ENCODE assay signal across 12 cellular contexts in the genomic region with DNA sequence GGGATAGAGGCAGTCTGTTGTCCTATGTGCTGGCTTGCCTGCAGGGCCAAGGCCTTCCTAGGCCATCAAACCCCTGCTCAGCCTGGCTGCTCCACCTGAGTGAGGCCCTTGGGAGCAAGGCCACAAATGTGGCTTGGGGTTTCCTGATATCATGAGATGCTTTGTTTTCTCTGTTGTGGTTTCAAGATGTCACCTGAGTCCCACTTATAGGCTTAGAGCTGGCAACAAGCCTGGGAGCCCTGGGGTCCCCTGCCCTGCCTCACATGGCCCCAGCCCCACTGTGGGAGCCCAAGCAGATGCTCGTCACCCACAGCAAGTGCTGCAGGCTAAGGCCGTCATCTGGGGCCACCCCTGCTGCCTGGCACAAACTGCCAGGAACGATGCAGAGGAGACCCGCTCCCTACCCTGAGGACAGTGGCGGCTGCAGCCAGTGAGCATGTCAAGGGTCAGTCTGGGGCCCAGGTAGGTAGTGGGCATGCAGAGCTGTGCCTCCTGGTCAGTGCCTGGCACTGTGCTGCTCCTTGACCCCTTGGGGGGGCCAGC.
DNase-seq lines count a peak whose midpoint lies in the region; ATAC-seq, FAIRE-seq and TF ChIP-seq lines count a peak whose summit lies in the region.
"Had no signal": no experiment of that assay in that cellular context is flagged by ENCODE, and none has a peak within 500 bp of the region (broad histone marks: within the 10 kb centered on the region; RNA-seq: fewer than 3 reads in every experiment).

No MANE protein-coding gene starts in this region.

- H3K9me3 ChIP-seq in right cardiac atrium (ENCODE audit: control insufficient read depth, low read length) (no peaks in the 10 kb centered on the region), kidney (ENCODE audit: control insufficient read depth in 1 of 2, low read length in 2 of 2) (no peaks in the 10 kb centered on the region), stomach (no peaks in the 10 kb centered on the region)

- 95% methylated on average over 5 of the region's 5 CpGs for WGBS in right cardiac atrium
- WGBS in stomach, 5 donors, result 86 to 100% (median 93%) methylated on average over 5 of the region's 5 CpGs

- H3K9ac ChIP-seq in kidney (ENCODE audit: low read length in 2 of 2), result no peak overlapping the region

- intact Hi-C loops in Right ventricle myocardium inferior (cut with DNase I) (no loop called here), right cardiac atrium (cut with DNase I) (loop anchor here in 1 of 4 donors (10.0 kb wide), 1 partner anchor 230 kb away; no protein-coding TSS in a partner anchor), kidney (cut with DNase I) (no loop called here), stomach (cut with DNase I; ENCODE audit: low total_unique reads) (no loop called here)

- DNase-seq in Right ventricle myocardium inferior (ENCODE audit: missing footprints) (peak; percentile 18), right cardiac atrium (no peak), SW480 (ENCODE audit: low spot score) (peak; percentile 60), kidney (peak; percentile 50), stomach (peak; percentile 20), NCI-H748 (lab: John Stamatoyannopoulos, UW; ENCODE audit: unreplicated experiment) (no peak)
- DNase-seq in natural killer cell treated with Interleukin-12 subunit alpha and Interleukin-12 subunit beta and Interleukin-15 and Interleukin-18, amount 100 ng/mL, for 72 hours (ENCODE audit: low spot score), result no peak
- DNase-seq: AML-193, cortex of kidney, NCI-H510A treated with DMSO at 0.1 percent for 48 hours had no signal

- H3K27me3 ChIP-seq in right cardiac atrium (ENCODE audit: control insufficient read depth, insufficient read depth) (no peaks in the 10 kb centered on the region), stomach (no peaks in the 10 kb centered on the region)

- H3K27me3 Mint-ChIP-seq in natural killer cell treated with Interleukin-12 subunit alpha and Interleukin-12 subunit beta and Interleukin-15 and Interleukin-18, amount 100 ng/mL, for 72 hours, result peaks cover 6 to 7% of the 10 kb centered on the region in 2 donors
- H3K27me3 Mint-ChIP-seq: naive thymus-derived CD4-positive, alpha-beta T cell had no signal

- ATAC-seq in Right ventricle myocardium inferior (no peak), right cardiac atrium (no peak), HG03039 (IDR thresholded peaks at IDR 0.05; ENCODE audit: unreplicated experiment) (no peak)
- ATAC-seq in natural killer cell treated with Interleukin-12 subunit alpha and Interleukin-12 subunit beta and Interleukin-15 and Interleukin-18, amount 100 ng/mL, for 72 hours, result no peak
- ATAC-seq: naive thymus-derived CD4-positive, alpha-beta T cell had no signal

- no peak for FAIRE-seq in kidney (lab: Jason Lieb, UNC)

- H3K4me3 ChIP-seq in right cardiac atrium (ENCODE audit: low read length), result no peak overlapping the region
- H3K4me3 ChIP-seq in kidney (ENCODE audit: low read length in 2 of 2), result no peak overlapping the region
- no peak overlapping the region for H3K4me3 ChIP-seq in stomach

- TF ChIP-seq CTCF in kidney (IDR thresholded peaks at IDR 0.05; ENCODE audit: borderline replicate concordance, extremely low read depth, insufficient read depth) (no peak), stomach (IDR thresholded peaks at IDR 0.05) (no peak)

- H3K27ac ChIP-seq in right cardiac atrium (ENCODE audit: low read length), result no peak overlapping the region
- no peak overlapping the region for H3K27ac ChIP-seq in kidney (ENCODE audit: low read depth in 2 of 2, low read length in 2 of 2)
- no peak overlapping the region for H3K27ac ChIP-seq in stomach

- H3K4me1 ChIP-seq in right cardiac atrium (ENCODE audit: control insufficient read depth, insufficient read depth, low read length), result peaks cover 9% of the 10 kb centered on the region
- H3K4me1 ChIP-seq in kidney (ENCODE audit: control insufficient read depth in 1 of 2, insufficient read depth in 1 of 2, low read depth in 1 of 2, low read length in 2 of 2), result peaks cover 14 to 21% of the 10 kb centered on the region in 2 donors
- peaks cover 32 to 39% (median 34%) of the 10 kb centered on the region in 4 donors for H3K4me1 ChIP-seq in stomach

- H3K4me3 Mint-ChIP-seq in natural killer cell treated with Interleukin-12 subunit alpha and Interleukin-12 subunit beta and Interleukin-15 and Interleukin-18, amount 100 ng/mL, for 72 hours, result no peak overlapping the region
- H3K4me3 Mint-ChIP-seq: naive thymus-derived CD4-positive, alpha-beta T cell had no signal

- TF ChIP-seq POLR2A in stomach (IDR thresholded peaks at IDR 0.05), result no peak

- H3K36me3 Mint-ChIP-seq in natural killer cell treated with Interleukin-12 subunit alpha and Interleukin-12 subunit beta and Interleukin-15 and Interleukin-18, amount 100 ng/mL, for 72 hours, result no peaks in the 10 kb centered on the region

- peaks cover 0 to 2% of the 10 kb centered on the region in 2 donors for H3K4me1 Mint-ChIP-seq in natural killer cell treated with Interleukin-12 subunit alpha and Interleukin-12 subunit beta and Interleukin-15 and Interleukin-18, amount 100 ng/mL, for 72 hours (ENCODE audit: low read depth in 2 of 2)

- no peaks in the 10 kb centered on the region for H3K9me3 Mint-ChIP-seq in natural killer cell treated with Interleukin-12 subunit alpha and Interleukin-12 subunit beta and Interleukin-15 and Interleukin-18, amount 100 ng/mL, for 72 hours
- H3K9me3 Mint-ChIP-seq: naive thymus-derived CD4-positive, alpha-beta T cell had no signal

- no peaks in the 10 kb centered on the region for H3K36me3 ChIP-seq in kidney (ENCODE audit: control insufficient read depth in 1 of 2, insufficient read depth in 2 of 2, low read length in 2 of 2)
- peaks cover 0 to 8% (median 0%) of the 10 kb centered on the region in 4 donors for H3K36me3 ChIP-seq in stomach

- no peak overlapping the region for H3K27ac Mint-ChIP-seq in natural killer cell treated with Interleukin-12 subunit alpha and Interleukin-12 subunit beta and Interleukin-15 and Interleukin-18, amount 100 ng/mL, for 72 hours

- no peak for TF ChIP-seq EP300 in stomach (IDR thresholded peaks at IDR 0.05)

Comparison
In these comparisons a context has a peak if more than half of its experiments do, and no peak if none do; other contexts are left out.
1. DNase-seq: peak in Right ventricle myocardium inferior (single experiment), SW480 (single experiment), kidney (single experiment) and stomach (single experiment); none in right cardiac atrium (0 of 3), NCI-H748 (single experiment) and natural killer cell treated with Interleukin-12 subunit alpha and Interleukin-12 subunit beta and Interleukin-15 and Interleukin-18, amount 100 ng/mL, for 72 hours (single experiment).